ENCODE assay signal across 8 cellular contexts in the genomic region with DNA sequence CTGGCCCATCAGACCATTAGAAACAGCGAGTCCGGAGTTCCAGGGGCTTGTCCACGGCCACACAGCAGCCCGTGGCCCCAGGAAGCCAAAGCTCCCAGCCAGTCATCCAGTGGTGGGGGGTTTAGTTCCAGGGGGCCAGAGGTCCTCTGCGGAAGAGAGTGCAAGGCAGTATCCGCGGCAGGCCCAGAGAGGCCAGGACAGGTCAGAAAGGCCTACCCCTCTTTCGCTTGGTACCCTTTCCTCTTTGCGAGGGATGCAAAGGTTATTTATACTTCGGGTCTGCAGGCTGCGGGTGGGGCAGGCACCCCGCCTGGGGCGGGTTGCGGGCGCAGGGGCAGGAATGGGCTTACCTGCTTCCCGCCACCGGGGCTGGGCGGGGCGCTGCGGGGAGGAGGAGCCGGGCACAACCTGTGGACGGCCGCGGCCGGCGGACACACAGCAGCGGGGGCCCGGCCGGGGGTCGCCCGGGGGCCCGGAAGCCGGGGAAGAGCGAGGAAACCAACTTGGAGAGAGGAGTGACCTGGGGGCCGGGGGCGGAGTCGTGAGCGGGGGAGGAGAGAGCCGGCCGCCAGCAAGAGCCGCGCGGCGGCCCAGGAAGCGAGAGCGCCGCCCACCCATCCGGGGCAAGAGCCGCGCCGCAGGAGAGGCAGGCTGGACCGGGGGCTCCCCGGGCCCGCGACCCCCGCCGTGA. TPM values are rescaled to one million over a fixed set of nuclear protein-coding genes. Genes with fewer than 3 reads are reported as not detected.
DNase-seq lines count a peak whose midpoint lies in the region; ATAC-seq and TF ChIP-seq lines count a peak whose summit lies in the region.

A gene with protein sequence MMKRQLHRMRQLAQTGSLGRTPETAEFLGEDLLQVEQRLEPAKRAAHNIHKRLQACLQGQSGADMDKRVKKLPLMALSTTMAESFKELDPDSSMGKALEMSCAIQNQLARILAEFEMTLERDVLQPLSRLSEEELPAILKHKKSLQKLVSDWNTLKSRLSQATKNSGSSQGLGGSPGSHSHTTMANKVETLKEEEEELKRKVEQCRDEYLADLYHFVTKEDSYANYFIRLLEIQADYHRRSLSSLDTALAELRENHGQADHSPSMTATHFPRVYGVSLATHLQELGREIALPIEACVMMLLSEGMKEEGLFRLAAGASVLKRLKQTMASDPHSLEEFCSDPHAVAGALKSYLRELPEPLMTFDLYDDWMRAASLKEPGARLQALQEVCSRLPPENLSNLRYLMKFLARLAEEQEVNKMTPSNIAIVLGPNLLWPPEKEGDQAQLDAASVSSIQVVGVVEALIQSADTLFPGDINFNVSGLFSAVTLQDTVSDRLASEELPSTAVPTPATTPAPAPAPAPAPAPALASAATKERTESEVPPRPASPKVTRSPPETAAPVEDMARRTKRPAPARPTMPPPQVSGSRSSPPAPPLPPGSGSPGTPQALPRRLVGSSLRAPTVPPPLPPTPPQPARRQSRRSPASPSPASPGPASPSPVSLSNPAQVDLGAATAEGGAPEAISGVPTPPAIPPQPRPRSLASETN (plus strand): TSS at position 600 of the 691 bp plus-strand sequence. CDS start 119 bp downstream, outside the sequence.

- 10 to 51% methylated on average over 5 to 44 of the region's 57 CpGs for WGBS in thyroid gland, 2 donors

- peaks cover 38% of the 10 kb centered on the region for H3K4me1 ChIP-seq in DOHH2 (ENCODE audit: control insufficient read depth, low read length)
- H3K4me1 ChIP-seq in mononuclear cell (ENCODE audit: insufficient read depth, low read length): peaks cover 86% of the 10 kb centered on the region
- H3K4me1 ChIP-seq in thyroid gland: peaks cover 7 to 30% of the 10 kb centered on the region in 2 donors

- H3K36me3 Mint-ChIP-seq in IgD-negative memory B cell: no peaks in the 10 kb centered on the region

- H3K27me3 ChIP-seq in DOHH2 (ENCODE audit: control insufficient read depth, low read length) (no peaks in the 10 kb centered on the region), mononuclear cell (ENCODE audit: insufficient read depth, low read length) (no peaks in the 10 kb centered on the region), thyroid gland (no peaks in the 10 kb centered on the region)

- H3K9me2 ChIP-seq in DOHH2 (replicated peaks; ENCODE audit: control insufficient read depth, low read length): no peaks in the 10 kb centered on the region

- peak within 1 kb of the TSS; percentile 92 to 99 (median 96) for H3K4me3 Mint-ChIP-seq in IgD-negative memory B cell

- H3K27me3 Mint-ChIP-seq in IgD-negative memory B cell: no peaks in the 10 kb centered on the region

- TF ChIP-seq POLR2A in thyroid gland (IDR thresholded peaks at IDR 0.05): no peak

- H3K27ac ChIP-seq in DOHH2 (ENCODE audit: low read depth, low read length) (peak within 1 kb of the TSS; percentile 30), thyroid gland (peak within 1 kb of the TSS in 2 of 3 donors; percentile 7 to 34)

- H3K4me3 ChIP-seq in DOHH2 (ENCODE audit: low read length) (peak within 1 kb of the TSS; percentile 79), mononuclear cell (ENCODE audit: low read length) (peak within 1 kb of the TSS; percentile 83), thyroid gland (replicated peaks in 1 of 3) (peak within 1 kb of the TSS; percentile 33 to 52 (median 47))

- intact Hi-C loops in thyroid gland (cut with DNase I): no loop called here

- TF ChIP-seq CTCF in DOHH2 (IDR thresholded peaks at IDR 0.05; ENCODE audit: low read depth, low read length, poor library complexity, severe bottlenecking): no peak
- TF ChIP-seq CTCF in thyroid gland (IDR thresholded peaks at IDR 0.05): no peak

- H3K36me3 ChIP-seq in DOHH2 (ENCODE audit: control insufficient read depth, low read length) (peaks cover 22% of the 10 kb centered on the region), thyroid gland (no peaks in the 10 kb centered on the region)

- H3K4me2 ChIP-seq in DOHH2 (ENCODE audit: low read length): peak within 1 kb of the TSS; percentile 97

- H3K27ac Mint-ChIP-seq in IgD-negative memory B cell: peak within 1 kb of the TSS; percentile 88 to 97 (median 90)

- peak; percentile 34 for DNase-seq in effector CD8-positive, alpha-beta T cell (lab: John Stamatoyannopoulos, UW)
- DNase-seq in thyroid gland: peak; percentile 59 to 60

- H4K20me1 ChIP-seq in DOHH2 (ENCODE audit: control insufficient read depth, insufficient read depth, low read depth, low read length): no peaks in the 10 kb centered on the region; the same call in 1 of the 2 replicates

- H3K9me3 Mint-ChIP-seq in IgD-negative memory B cell: no peaks in the 10 kb centered on the region

- H3K79me2 ChIP-seq in DOHH2 (ENCODE audit: control insufficient read depth, low read length): peaks cover 9% of the 10 kb centered on the region

- peak; percentile 45 to 57 for ATAC-seq in activated CD4-positive, CD25-positive, alpha-beta regulatory T cell treated with anti-CD3 and anti-CD28 coated beads, Interleukin-2, amount 50 U/mL, for 24 hours
- ATAC-seq in HG02885 (IDR thresholded peaks at IDR 0.05; ENCODE audit: poor library complexity, unreplicated experiment) (no peak), GM21717 (IDR thresholded peaks at IDR 0.05; ENCODE audit: unreplicated experiment) (no peak)

- no peaks in the 10 kb centered on the region for H3K9me3 ChIP-seq in DOHH2 (ENCODE audit: control insufficient read depth, insufficient read depth, low read length)
- H3K9me3 ChIP-seq in mononuclear cell (ENCODE audit: low read depth, low read length): no peaks in the 10 kb centered on the region
- H3K9me3 ChIP-seq in thyroid gland: no peaks in the 10 kb centered on the region

- peaks cover 37 to 49% (median 42%) of the 10 kb centered on the region in 3 donors for H3K4me1 Mint-ChIP-seq in IgD-negative memory B cell

- H3F3A ChIP-seq in DOHH2 (ENCODE audit: control insufficient read depth, insufficient read depth): peaks cover 22% of the 10 kb centered on the region

RNA-seq across cellular contexts. Expression of the gene that starts here (rescaled TPM):
- polyA plus RNA-seq in IgD-negative memory B cell: 14.7 TPM
- total RNA-seq in mononuclear cell (64.0 TPM), thyroid gland (10 to 100 TPM in 1 of 4 donors, 1 to 10 TPM in 2, under 1 TPM in 1; 0.81 to 10.1 (median 3.3) TPM)

Comparison
In these comparisons a context has a peak if more than half of its experiments do, and no peak if none do; other contexts are left out.
1. ATAC-seq: peak in activated CD4-positive, CD25-positive, alpha-beta regulatory T cell treated with anti-CD3 and anti-CD28 coated beads, Interleukin-2, amount 50 U/mL, for 24 hours (2 of 2); none in HG02885 (single experiment) and GM21717 (single experiment).
2. Peak in every context shown above with its lines, with median percentiles within 50 percentile points of each other: H3K4me3 ChIP-seq.